ENCODE assay signal across 1 cellular context in genomic region chr3:156217674-156218352, GRCh38.
TF ChIP-seq lines count a peak whose summit lies in the region.

No MANE protein-coding gene starts in this region.

TF ChIP-seq in HCT116, 20 proteins besides CTCF, POLR2A, EP300 and RAD21 (continued from another document):
- no peak for TF ChIP-seq MAX (IDR thresholded peaks at IDR 0.05)
TF ChIP-seq in HCT116: peak in this region for 0.
